In the genomic region with DNA sequence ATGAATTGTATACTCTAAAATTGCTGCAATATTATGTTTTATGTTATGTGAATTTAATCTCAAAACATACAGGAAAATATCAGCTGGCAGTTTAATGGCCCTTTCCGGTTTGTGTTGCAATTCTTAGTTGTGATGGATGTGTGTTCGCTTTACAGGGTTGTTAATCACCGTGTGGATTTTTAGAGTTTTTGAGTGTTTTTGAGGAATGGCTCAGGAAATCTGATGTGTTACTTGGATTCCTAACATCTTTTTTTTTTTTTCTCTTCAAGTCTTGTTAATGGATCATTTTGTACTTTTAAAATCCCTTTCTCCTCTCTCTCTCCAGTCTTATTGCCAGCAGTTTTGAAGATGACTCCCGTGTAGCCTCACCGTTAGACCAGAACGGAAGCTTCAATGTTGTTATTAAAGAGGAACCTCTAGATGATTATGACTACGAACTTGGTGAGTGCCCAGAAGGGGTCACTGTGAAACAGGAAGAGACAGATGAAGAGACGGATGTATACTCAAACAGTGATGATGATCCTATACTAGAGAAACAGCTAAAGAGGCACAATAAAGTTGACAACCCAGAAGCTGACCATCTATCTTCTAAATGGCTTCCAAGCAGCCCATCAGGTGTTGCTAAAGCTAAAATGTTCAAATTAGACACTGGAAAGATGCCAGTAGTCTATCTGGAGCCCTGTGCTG, we compare ENCODE assay signal across 9 cellular contexts. TPM values are rescaled to one million over a fixed set of nuclear protein-coding genes. Genes with fewer than 3 reads are reported as not detected.
DNase-seq lines count a peak whose midpoint lies in the region; ATAC-seq, FAIRE-seq and TF ChIP-seq lines count a peak whose summit lies in the region.
"Had no signal": no experiment of that assay in that cellular context is flagged by ENCODE, and none has a peak within 500 bp of the region (broad histone marks: within the 10 kb centered on the region; RNA-seq: fewer than 3 reads in every experiment).

No MANE protein-coding gene starts in this region.

- H3K4me3 Mint-ChIP-seq in activated CD4-positive, alpha-beta T cell treated with anti-CD3 and anti-CD28 coated beads, Interleukin-2, amount 10 ng/mL, durations not matched to agents 24 days and 14 days: peak overlapping the region; percentile 53
- H3K4me3 Mint-ChIP-seq: brain had no signal

- peak; percentile 80 to 86 for DNase-seq in Kasumi-1 (lab: John Stamatoyannopoulos, UW)
- peak; percentile 86 for DNase-seq in activated CD4-positive, alpha-beta T cell treated with anti-CD3 and anti-CD28 coated beads, Interleukin-2, amount 10 ng/mL, durations not matched to agents 24 days and 14 days
- peak; percentile 35 for DNase-seq in fibroblast of peridontal ligament (ENCODE audit: extremely low read depth)
- DNase-seq in small intestine: peak; percentile 38
- DNase-seq in NCI-H748 treated with DMSO at 0.1 percent for 48 hours (lab: John Stamatoyannopoulos, UW): no peak
- no peak for DNase-seq in esophagus muscularis mucosa (ENCODE audit: extremely low spot score)

- no peak for TF ChIP-seq POLR2A in esophagus muscularis mucosa (IDR thresholded peaks at IDR 0.05; ENCODE audit: low read depth)

- no peak for FAIRE-seq in small intestine (lab: Jason Lieb, UNC)

- WGBS in small intestine, 3 donors: 46 to 74% (median 71%) methylated on average over 8 of the region's 8 CpGs
- 52% methylated on average over 8 of the region's 8 CpGs for WGBS in esophagus muscularis mucosa

- no peak overlapping the region for H3K4me3 ChIP-seq in GM12875 (ENCODE audit: low read depth, low read length)
- H3K4me3 ChIP-seq in small intestine (ENCODE audit: low read depth in 1 of 2, low read length in 2 of 2): no peak overlapping the region
- no peak overlapping the region for H3K4me3 ChIP-seq in esophagus muscularis mucosa

- peak; percentile 28; the same call in 1 of the 2 replicates for TF ChIP-seq CTCF in GM12875 (IDR thresholded peaks at IDR 0.05; ENCODE audit: borderline replicate concordance, insufficient read depth, low read depth, low read length)
- no peak for TF ChIP-seq CTCF in esophagus muscularis mucosa (IDR thresholded peaks at IDR 0.05)

- H3K36me3 ChIP-seq in small intestine (ENCODE audit: control insufficient read depth in 2 of 2, insufficient read depth in 2 of 2, low read length in 2 of 2): peaks cover 0 to 2% of the 10 kb centered on the region in 2 donors
- H3K36me3 ChIP-seq in esophagus muscularis mucosa: peaks cover 0 to 25% (median 13%) of the 10 kb centered on the region in 4 donors

- H3K9me3 ChIP-seq in small intestine (ENCODE audit: control insufficient read depth, low read depth) (no peaks in the 10 kb centered on the region), esophagus muscularis mucosa (no peaks in the 10 kb centered on the region)

- no peak overlapping the region for H3K27ac ChIP-seq in small intestine (ENCODE audit: low read depth in 1 of 2, low read length in 1 of 2)
- no peak overlapping the region for H3K27ac ChIP-seq in esophagus muscularis mucosa (replicated peaks in 1 of 4)

- no peaks in the 10 kb centered on the region for H3K27me3 Mint-ChIP-seq in activated CD4-positive, alpha-beta T cell treated with anti-CD3 and anti-CD28 coated beads, Interleukin-2, amount 10 ng/mL, durations not matched to agents 24 days and 14 days
- H3K27me3 Mint-ChIP-seq: brain had no signal

- H3K27ac Mint-ChIP-seq in activated CD4-positive, alpha-beta T cell treated with anti-CD3 and anti-CD28 coated beads, Interleukin-2, amount 10 ng/mL, durations not matched to agents 24 days and 14 days: peak overlapping the region; percentile 81

- TF ChIP-seq EP300 in esophagus muscularis mucosa (IDR thresholded peaks at IDR 0.05): no peak

- peak; percentile 84 for ATAC-seq in GM21717 (IDR thresholded peaks at IDR 0.05; ENCODE audit: unreplicated experiment)

- peaks cover 31% of the 10 kb centered on the region for H3K4me1 Mint-ChIP-seq in activated CD4-positive, alpha-beta T cell treated with anti-CD3 and anti-CD28 coated beads, Interleukin-2, amount 10 ng/mL, durations not matched to agents 24 days and 14 days

- no peaks in the 10 kb centered on the region for H3K4me1 ChIP-seq in small intestine (ENCODE audit: control insufficient read depth in 2 of 2, insufficient read depth in 1 of 2, low read depth in 1 of 2, low read length in 1 of 2)
- peaks cover 9 to 21% (median 14%) of the 10 kb centered on the region in 4 donors for H3K4me1 ChIP-seq in esophagus muscularis mucosa

- intact Hi-C loops in activated CD4-positive, alpha-beta T cell treated with anti-CD3 and anti-CD28 coated beads, Interleukin-2, amount 10 ng/mL, durations not matched to agents 24 days and 14 days (cut with micrococcal nuclease): loop anchor here (1.0 to 10.0 kb wide), 5 partner anchors 78 to 211 kb away; partner anchors contain the start of genes JMJD7 and MAPKBP1
- intact Hi-C loops in esophagus muscularis mucosa (cut with DNase I): no loop called here

- peaks cover 22% of the 10 kb centered on the region for H3K36me3 Mint-ChIP-seq in activated CD4-positive, alpha-beta T cell treated with anti-CD3 and anti-CD28 coated beads, Interleukin-2, amount 10 ng/mL, durations not matched to agents 24 days and 14 days (ENCODE audit: low read depth)

- no peaks in the 10 kb centered on the region for H3K9me3 Mint-ChIP-seq in activated CD4-positive, alpha-beta T cell treated with anti-CD3 and anti-CD28 coated beads, Interleukin-2, amount 10 ng/mL, durations not matched to agents 24 days and 14 days
- H3K9me3 Mint-ChIP-seq: brain had no signal

- H3K27me3 ChIP-seq in small intestine (ENCODE audit: control insufficient read depth in 2 of 2, insufficient read depth in 2 of 2, low read length in 2 of 2) (no peaks in the 10 kb centered on the region), esophagus muscularis mucosa (no peaks in the 10 kb centered on the region)

RNA-seq across cellular contexts. Expression of gene MGA, which starts 35.7 kb away (rescaled TPM):
- total RNA-seq in activated CD4-positive, alpha-beta T cell treated with anti-CD3 and anti-CD28 coated beads, Interleukin-2, amount 10 ng/mL, durations not matched to agents 24 days and 14 days: 36.0 and 37.7 TPM in 2 replicates
- 1 to 10 TPM; 1.4 to 3.8 (median 3.6) TPM for polyA plus RNA-seq in small intestine
- total RNA-seq in esophagus muscularis mucosa: 10 to 100 TPM; 25.3 to 39.4 (median 31.5) TPM

Comparison
In these comparisons a context has a peak if more than half of its experiments do, and no peak if none do; other contexts are left out.
1. DNase-seq: peak in Kasumi-1 (2 of 2), activated CD4-positive, alpha-beta T cell treated with anti-CD3 and anti-CD28 coated beads, Interleukin-2, amount 10 ng/mL, durations not matched to agents 24 days and 14 days (single experiment), fibroblast of peridontal ligament (single experiment) and small intestine (single experiment); none in NCI-H748 treated with DMSO at 0.1 percent for 48 hours (single experiment) and esophagus muscularis mucosa (single experiment).